Comparison of ENCODE assay signal across 9 cellular contexts in genomic region chr16:682493-683395, GRCh38. TPM values are rescaled to one million over a fixed set of nuclear protein-coding genes. Genes with fewer than 3 reads are reported as not detected.
DNase-seq lines count a peak whose midpoint lies in the region; ATAC-seq and TF ChIP-seq lines count a peak whose summit lies in the region.
"Had no signal": no experiment of that assay in that cellular context is flagged by ENCODE, and none has a peak within 500 bp of the region (broad histone marks: within the 10 kb centered on the region; RNA-seq: fewer than 3 reads in every experiment).

No MANE protein-coding gene starts in this region.

- H3K79me2 ChIP-seq in GM23338 (replicated peaks; ENCODE audit: insufficient read depth): peaks cover 9% of the 10 kb centered on the region; the same call in 1 of the 2 replicates

- H3K36me3 ChIP-seq in GM23338 (ENCODE audit: insufficient read depth) (no peaks in the 10 kb centered on the region; the same call in 1 of the 2 replicates), RWPE2 (ENCODE audit: low read depth) (peaks cover 44% of the 10 kb centered on the region), esophagus muscularis mucosa (peaks cover 21 to 49% (median 39%) of the 10 kb centered on the region in 4 donors)

- H3K9me2 ChIP-seq in GM23338 (ENCODE audit: insufficient read depth): no peaks in the 10 kb centered on the region

- H4K20me1 ChIP-seq in GM23338 (replicated peaks; ENCODE audit: insufficient read depth): peaks cover 14% of the 10 kb centered on the region; the same call in 1 of the 2 replicates

- peaks cover 34% of the 10 kb centered on the region for H3K36me3 Mint-ChIP-seq in GM23338 (ENCODE audit: low read depth)

- no peak for TF ChIP-seq EP300 in esophagus muscularis mucosa (IDR thresholded peaks at IDR 0.05)

- H3K4me1 Mint-ChIP-seq in GM23338: peaks cover 20% of the 10 kb centered on the region

- no peaks in the 10 kb centered on the region; the same call in 1 of the 3 replicates for H3K9me3 Mint-ChIP-seq in GM23338

- peaks cover 23% of the 10 kb centered on the region for H3K27me3 Mint-ChIP-seq in GM23338 (ENCODE audit: insufficient read depth, low read depth, poor library complexity)

- no peaks in the 10 kb centered on the region for H3K27me3 ChIP-seq in GM23338 (ENCODE audit: insufficient read depth)
- no peaks in the 10 kb centered on the region for H3K27me3 ChIP-seq in RWPE2 (ENCODE audit: insufficient read depth, poor library complexity, severe bottlenecking)
- H3K27me3 ChIP-seq in esophagus muscularis mucosa: no peaks in the 10 kb centered on the region

- H3K4me3 ChIP-seq in GM23338: peak overlapping the region; percentile 72
- peak overlapping the region; percentile 72 for H3K4me3 ChIP-seq in RWPE2 (ENCODE audit: severe bottlenecking)
- H3K4me3 ChIP-seq in esophagus muscularis mucosa: peak overlapping the region in 3 of 4 donors; percentile 72 to 80 (median 80)
- H3K4me3 ChIP-seq in retinal pigment epithelial cell (ENCODE audit: low read length): peak overlapping the region; percentile 53

- H2AFZ ChIP-seq in GM23338: no peak overlapping the region

- peaks cover 5% of the 10 kb centered on the region; the same call in 1 of the 2 replicates for H3K4me1 ChIP-seq in GM23338 (ENCODE audit: insufficient read depth)
- peaks cover 15% of the 10 kb centered on the region for H3K4me1 ChIP-seq in RWPE2 (ENCODE audit: insufficient read depth, poor library complexity, severe bottlenecking)
- H3K4me1 ChIP-seq in esophagus muscularis mucosa: peaks cover 55 to 78% (median 64%) of the 10 kb centered on the region in 4 donors

- ATAC-seq in GM23338 (no peak), RWPE2 (ENCODE audit: low read depth) (no peak), esophagus mucosa (no peak)

- no peak for TF ChIP-seq POLR2A in esophagus muscularis mucosa (IDR thresholded peaks at IDR 0.05; ENCODE audit: low read depth)

- no peak overlapping the region for H3K27ac ChIP-seq in GM23338 (ENCODE audit: low read depth)
- H3K27ac ChIP-seq in RWPE2 (ENCODE audit: poor library complexity, severe bottlenecking): peak overlapping the region; percentile 77
- H3K27ac ChIP-seq in esophagus muscularis mucosa (replicated peaks in 1 of 4): peak overlapping the region in 1 of 4 donors; percentile 87

- H3K4me3 Mint-ChIP-seq in GM23338: peak overlapping the region; percentile 84

- intact Hi-C loops in esophagus muscularis mucosa (cut with DNase I): no loop called here

- TF ChIP-seq CTCF in GM23338 (conservative IDR thresholded peaks at IDR 0.05; ENCODE audit: low read depth in 2 of 2): no peak
- TF ChIP-seq CTCF in RWPE2 (IDR thresholded peaks at IDR 0.05; ENCODE audit: poor library complexity, severe bottlenecking): no peak
- TF ChIP-seq CTCF in esophagus muscularis mucosa (IDR thresholded peaks at IDR 0.05): no peak
- TF ChIP-seq CTCF in retinal pigment epithelial cell (conservative IDR thresholded peaks at IDR 0.05; ENCODE audit: low read depth, low read length): no peak

- WGBS in esophagus muscularis mucosa: 82% methylated on average over 21 of the region's 36 CpGs

- H3K27ac Mint-ChIP-seq in GM23338: no peak overlapping the region

- H3K4me2 ChIP-seq in GM23338: peak overlapping the region; percentile 84

- DNase-seq in GM23338 (ENCODE audit: low spot score) (no peak), RWPE2 (ENCODE audit: low spot score) (no peak), esophagus muscularis mucosa (ENCODE audit: extremely low spot score) (no peak), retinal pigment epithelial cell (ENCODE audit: low read depth) (no peak), amniotic stem cell (lab: John Stamatoyannopoulos, UW) (no peak), C1 segment of cervical spinal cord (lab: John Stamatoyannopoulos, UW) (no peak), LoVo (ENCODE audit: low spot score) (no peak)
- DNase-seq: NCI-H524 treated with DMSO at 0.1 percent for 48 hours had no signal

- H3F3A ChIP-seq in GM23338 (replicated peaks; ENCODE audit: low read depth): peaks cover 24% of the 10 kb centered on the region

- H3K9me3 ChIP-seq in RWPE2 (ENCODE audit: severe bottlenecking) (no peaks in the 10 kb centered on the region), esophagus muscularis mucosa (no peaks in the 10 kb centered on the region)

TF ChIP-seq in GM23338, 12 proteins besides CTCF, POLR2A, EP300 and RAD21 (continues in another document):
- TF ChIP-seq EZH2 (IDR thresholded peaks at IDR 0.05; ENCODE audit: low read depth, unreplicated experiment) (no peak), EZH2phosphoT487 (IDR thresholded peaks at IDR 0.05; ENCODE audit: unreplicated experiment) (no peak), POLR2AphosphoS5 (IDR thresholded peaks at IDR 0.05; ENCODE audit: low read depth) (no peak), ZNF331 (CRISPR knock-in tag; IDR thresholded peaks at IDR 0.05; ENCODE audit: low read depth) (no peak), ZNF114 (CRISPR knock-in tag; IDR thresholded peaks at IDR 0.05) (no peak), CREB1 (CRISPR knock-in tag; IDR thresholded peaks at IDR 0.05; ENCODE audit: low read depth) (no peak), REST (IDR thresholded peaks at IDR 0.05; ENCODE audit: unreplicated experiment) (no peak), STAT1 (IDR thresholded peaks at IDR 0.05; ENCODE audit: unreplicated experiment) (no peak), JUNB (IDR thresholded peaks at IDR 0.05; ENCODE audit: unreplicated experiment) (no peak), ETS1 (IDR thresholded peaks at IDR 0.05) (no peak), NANOG (IDR thresholded peaks at IDR 0.05; ENCODE audit: borderline replicate concordance) (no peak)

RNA-seq across cellular contexts. Expression of gene JMJD8, which starts 1.4 kb away (rescaled TPM):
- total RNA-seq in GM23338 (2014; rRNA removed; shearing (Covaris generic)): 79.3 and 82.5 TPM in 2 replicates
- 43.1 and 48.5 TPM in 2 replicates for polyA plus RNA-seq in GM23338 (2016; fragmentation: Nextera tagmentation; extraction: Ambion mirVana)
- total RNA-seq in esophagus muscularis mucosa: 100 to 1,000 TPM in 1 of 4 donors, 10 to 100 TPM in 3; 73.2 to 114 (median 88.1) TPM
- 31.7 TPM for total RNA-seq in esophagus mucosa

RNA-seq across cellular contexts. Expression of gene STUB1, which starts 2.5 kb away (rescaled TPM):
- total RNA-seq in GM23338 (2014; rRNA removed; shearing (Covaris generic)): 108 and 123 TPM in 2 replicates
- polyA plus RNA-seq in GM23338 (2016; fragmentation: Nextera tagmentation; extraction: Ambion mirVana): 91.7 and 107 TPM in 2 replicates
- total RNA-seq in esophagus muscularis mucosa: 100 to 1,000 TPM; 155 to 215 (median 178) TPM
- total RNA-seq in esophagus mucosa: 87.5 TPM

RNA-seq across cellular contexts. Expression of gene RHBDL1, which starts 7.3 kb away (rescaled TPM):
- 10.1 and 11.5 TPM in 2 replicates for total RNA-seq in GM23338 (2014; rRNA removed; shearing (Covaris generic))
- polyA plus RNA-seq in GM23338 (2016; fragmentation: Nextera tagmentation; extraction: Ambion mirVana): 8.4 and 9.2 TPM in 2 replicates
- total RNA-seq in esophagus muscularis mucosa (1 to 10 TPM in 1 of 4 donors, under 1 TPM in 3; 0.17 to 2.0 (median 0.66) TPM), esophagus mucosa (1.0 TPM)

RNA-seq across cellular contexts. Expression of gene WDR24, which starts 7.5 kb away (rescaled TPM):
- total RNA-seq in GM23338 (2014; rRNA removed; shearing (Covaris generic)): 11.5 and 15.8 TPM in 2 replicates
- polyA plus RNA-seq in GM23338 (2016; fragmentation: Nextera tagmentation; extraction: Ambion mirVana): 7.2 and 8.0 TPM in 2 replicates
- total RNA-seq in esophagus muscularis mucosa (10 to 100 TPM in 2 of 4 donors, 1 to 10 TPM in 2; 7.0 to 14.9 (median 11.1) TPM), esophagus mucosa (7.4 TPM)

RNA-seq across cellular contexts. Expression of gene RHOT2, which starts 14.8 kb away (rescaled TPM):
- 93.8 and 129 TPM in 2 replicates for total RNA-seq in GM23338 (2014; rRNA removed; shearing (Covaris generic))
- polyA plus RNA-seq in GM23338 (2016; fragmentation: Nextera tagmentation; extraction: Ambion mirVana): 159 and 163 TPM in 2 replicates
- total RNA-seq in esophagus muscularis mucosa (10 to 100 TPM; 34.5 to 67.5 (median 58.6) TPM), esophagus mucosa (58.7 TPM)
